16 cellular contexts compared by ENCODE assay signal in genomic region chr15:33150993-33151392, GRCh38. TPM values are rescaled to one million over a fixed set of nuclear protein-coding genes. Genes with fewer than 3 reads are reported as not detected.
DNase-seq lines count a peak whose midpoint lies in the region; ATAC-seq and TF ChIP-seq lines count a peak whose summit lies in the region.
"Had no signal": no experiment of that assay in that cellular context is flagged by ENCODE, and none has a peak within 500 bp of the region (broad histone marks: within the 10 kb centered on the region; RNA-seq: fewer than 3 reads in every experiment).

No MANE protein-coding gene starts in this region.

- intact Hi-C loops in CD14-positive monocyte (cut with micrococcal nuclease) (loop anchor here in 1 of 2 donors (5.0 kb wide), 1 partner anchor 46 kb away; no protein-coding TSS in a partner anchor), mucosa of descending colon (cut with DNase I, micrococcal nuclease) (no loop called here), sciatic nerve (cut with DNase I) (no loop called here)

- in situ Hi-C loops in GM13977 (cut with MboI; ENCODE audit: low pct_unique_long_range_greater_than_20kb, low sequenced_read_pairs, unreplicated experiment) = no loop called here

- peaks cover 0 to 5% (median 4%) of the 10 kb centered on the region in 3 donors for H3K27me3 Mint-ChIP-seq in CD14-positive monocyte (ENCODE audit: low read depth in 3 of 3)

- no peaks in the 10 kb centered on the region for H3K4me1 ChIP-seq in mucosa of descending colon (ENCODE audit: low read depth)
- H3K4me1 ChIP-seq: pancreas had no signal

- H3K27ac ChIP-seq in VCaP = peak overlapping the region; percentile 42
- H3K27ac ChIP-seq: pancreas had no signal

- ATAC-seq in mucosa of descending colon (peak; percentile 56), GM21526 (IDR thresholded peaks at IDR 0.05; ENCODE audit: low FRiP score, unreplicated experiment) (no peak), sciatic nerve (no peak)
- ATAC-seq: activated CD8-positive, alpha-beta T cell treated with anti-CD3 and anti-CD28 coated beads, Interleukin-2, amount 10 ng/mL, durations not matched to agents 7 days and 5 days; PC-3 had no signal

- no peaks in the 10 kb centered on the region for H3K36me3 ChIP-seq in mucosa of descending colon (ENCODE audit: low read depth)
- H3K36me3 ChIP-seq: pancreas, thyroid gland had no signal

- H3K4me3 ChIP-seq in mucosa of descending colon = no peak overlapping the region
- H3K4me3 ChIP-seq: thyroid gland had no signal

- no peaks in the 10 kb centered on the region for H3K9me3 Mint-ChIP-seq in CD14-positive monocyte
- H3K9me3 Mint-ChIP-seq: T-helper 1 cell treated with Interleukin-12 subunit alpha and Interleukin-12 subunit beta and Interleukin-4 antibody, amounts not matched to agents 30 μg/mL and 1 μg/mL, for 36 hours had no signal

- H3K4me3 Mint-ChIP-seq in CD14-positive monocyte = peak overlapping the region in 1 of 2 donors; percentile 76
- H3K4me3 Mint-ChIP-seq: activated CD8-positive, alpha-beta T cell treated with anti-CD3 and anti-CD28 coated beads, Interleukin-2, amount 10 ng/mL, durations not matched to agents 7 days and 5 days; T-helper 1 cell treated with Interleukin-12 subunit alpha and Interleukin-12 subunit beta and Interleukin-4 antibody, amounts not matched to agents 30 μg/mL and 1 μg/mL, for 36 hours had no signal

- TF ChIP-seq CTCF in CD14-positive monocyte (IDR thresholded peaks at IDR 0.05) = no peak
- no peak for TF ChIP-seq CTCF in VCaP (conservative IDR thresholded peaks at IDR 0.05)
- no peak for TF ChIP-seq CTCF in mucosa of descending colon (IDR thresholded peaks at IDR 0.05)
- TF ChIP-seq CTCF in GM13977 (IDR thresholded peaks at IDR 0.05; ENCODE audit: extremely low read depth, insufficient read depth, missing control alignments) = no peak

- no peaks in the 10 kb centered on the region for H3K9me3 ChIP-seq in mucosa of descending colon
- H3K9me3 ChIP-seq: pancreas, thyroid gland had no signal

- H3K27ac Mint-ChIP-seq in CD14-positive monocyte = peak overlapping the region; percentile 85 to 98 (median 95)
- H3K27ac Mint-ChIP-seq: activated CD8-positive, alpha-beta T cell treated with anti-CD3 and anti-CD28 coated beads, Interleukin-2, amount 10 ng/mL, durations not matched to agents 7 days and 5 days; T-helper 1 cell treated with Interleukin-12 subunit alpha and Interleukin-12 subunit beta and Interleukin-4 antibody, amounts not matched to agents 30 μg/mL and 1 μg/mL, for 36 hours had no signal

- DNase-seq in CD14-positive monocyte (ENCODE audit: low spot score) (no peak), MV-4-11 (lab: John Stamatoyannopoulos, UW) (peak; percentile 86), mucosa of descending colon (no peak), sciatic nerve (ENCODE audit: low spot score) (no peak), T1000 (lab: John Stamatoyannopoulos, UW) (no peak), GM13977 (ENCODE audit: low spot score) (no peak)
- DNase-seq: activated CD8-positive, alpha-beta T cell treated with anti-CD3 and anti-CD28 coated beads, Interleukin-2, amount 10 ng/mL, durations not matched to agents 7 days and 5 days; activated effector memory CD4-positive, alpha-beta T cell treated with anti-CD3 and anti-CD28 coated beads, Interleukin-2, amount 50 U/mL, for 16 hours; NCI-H1092 treated with DMSO at 0.1 percent for 48 hours; pancreas; PC-3; stimulated activated CD4-positive, alpha-beta T cell treated with anti-CD3 and anti-CD28 coated beads, Interleukin-15, amount 100 ng/mL, for 24 hours; thyroid gland had no signal

- peaks cover 0 to 9% of the 10 kb centered on the region in 2 donors for H3K36me3 Mint-ChIP-seq in CD14-positive monocyte

- peaks cover 78% of the 10 kb centered on the region for H3K4me1 Mint-ChIP-seq in CD14-positive monocyte

RNA-seq across cellular contexts. Expression of gene FMN1, which starts 43.5 kb away (rescaled TPM):
- polyA plus RNA-seq in CD14-positive monocyte = under 1 TPM; 0.28 to 0.34 TPM
- total RNA-seq in mucosa of descending colon = 10 to 100 TPM; 30.8 to 65.1 (median 43.4) TPM
- total RNA-seq in sciatic nerve = 10.0 TPM
